In the genomic region with DNA sequence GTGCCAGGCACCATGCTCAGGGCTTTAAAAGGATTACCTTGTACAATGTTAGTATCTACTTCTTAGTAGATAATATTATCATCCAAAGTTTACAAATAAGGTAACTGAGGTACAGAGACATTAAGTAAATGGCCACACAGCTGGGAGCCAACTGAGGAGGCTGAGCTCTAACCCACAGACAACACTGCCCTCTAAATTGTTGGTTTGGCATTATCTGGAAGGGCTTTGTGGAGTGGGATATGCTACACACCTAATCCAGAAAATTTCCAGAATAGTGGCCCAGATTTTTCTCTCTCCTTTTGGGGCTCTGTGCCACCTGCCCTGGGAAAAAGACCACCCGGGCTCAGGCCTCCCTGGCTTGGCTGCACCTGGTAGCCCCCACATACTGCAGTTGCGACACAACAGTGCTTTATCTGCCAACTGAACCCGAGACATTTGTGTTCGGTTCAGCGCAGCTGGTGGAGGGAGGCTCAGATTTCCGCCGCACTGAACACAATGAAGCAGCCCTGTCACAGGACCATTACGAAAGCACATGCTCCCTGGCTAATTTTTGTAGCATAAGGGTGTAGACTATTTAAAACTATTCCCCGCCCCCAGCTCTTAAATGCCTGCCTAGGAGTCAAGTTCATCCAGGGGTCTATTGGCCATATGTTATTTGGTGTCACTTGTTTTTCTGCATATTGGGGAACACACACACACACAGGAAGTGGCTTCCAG, we compare ENCODE assay signal across 13 cellular contexts.
DNase-seq lines count a peak whose midpoint lies in the region; ATAC-seq and TF ChIP-seq lines count a peak whose summit lies in the region.
"Had no signal": no experiment of that assay in that cellular context is flagged by ENCODE, and none has a peak within 500 bp of the region (broad histone marks: within the 10 kb centered on the region; RNA-seq: fewer than 3 reads in every experiment).

No MANE protein-coding gene starts in this region.

- H3K9me3 ChIP-seq in neuron (ENCODE audit: low read length) (no peaks in the 10 kb centered on the region), stomach (no peaks in the 10 kb centered on the region)

- H3K4me3 ChIP-seq in fibroblast of pulmonary artery (replicated peaks; ENCODE audit: low read depth, low read length) = no peak overlapping the region
- H3K4me3 ChIP-seq in neuron (ENCODE audit: low read length) = no peak overlapping the region
- H3K4me3 ChIP-seq in stomach = no peak overlapping the region

- H3K36me3 ChIP-seq in neuron (ENCODE audit: insufficient read depth, low read length) (no peaks in the 10 kb centered on the region), stomach (no peaks in the 10 kb centered on the region)

- no peaks in the 10 kb centered on the region for H3K4me1 Mint-ChIP-seq in stimulated activated effector memory CD8-positive, alpha-beta T cell treated with anti-CD3 and anti-CD28 coated beads, Interleukin-12 subunit alpha, Interleukin-12 subunit beta, amount 100 ng/mL, for 72 hours
- H3K4me1 Mint-ChIP-seq: naive B cell had no signal

- TF ChIP-seq CTCF in fibroblast of pulmonary artery (IDR thresholded peaks at IDR 0.05; ENCODE audit: low read length, missing control alignments) = no peak
- no peak for TF ChIP-seq CTCF in stomach (IDR thresholded peaks at IDR 0.05)

- no peaks in the 10 kb centered on the region for H3K36me3 Mint-ChIP-seq in activated naive CD4-positive, alpha-beta T cell treated with anti-CD3 and anti-CD28 coated beads, Interleukin-2, amount 50 U/mL, for 72 hours
- H3K36me3 Mint-ChIP-seq in stimulated activated effector memory CD8-positive, alpha-beta T cell treated with anti-CD3 and anti-CD28 coated beads, Interleukin-12 subunit alpha, Interleukin-12 subunit beta, amount 100 ng/mL, for 72 hours = no peaks in the 10 kb centered on the region
- H3K36me3 Mint-ChIP-seq: CD8-positive, alpha-beta T cell; naive B cell; type B pancreatic cell had no signal

- H3K9me3 Mint-ChIP-seq in activated naive CD4-positive, alpha-beta T cell treated with anti-CD3 and anti-CD28 coated beads, Interleukin-2, amount 50 U/mL, for 72 hours = peaks cover 4 to 5% of the 10 kb centered on the region in 2 donors
- no peaks in the 10 kb centered on the region for H3K9me3 Mint-ChIP-seq in stimulated activated effector memory CD8-positive, alpha-beta T cell treated with anti-CD3 and anti-CD28 coated beads, Interleukin-12 subunit alpha, Interleukin-12 subunit beta, amount 100 ng/mL, for 72 hours
- H3K9me3 Mint-ChIP-seq: CD8-positive, alpha-beta T cell; type B pancreatic cell had no signal

- H3K4me3 Mint-ChIP-seq in stimulated activated effector memory CD8-positive, alpha-beta T cell treated with anti-CD3 and anti-CD28 coated beads, Interleukin-12 subunit alpha, Interleukin-12 subunit beta, amount 100 ng/mL, for 72 hours = no peak overlapping the region
- H3K4me3 Mint-ChIP-seq: CD8-positive, alpha-beta T cell; naive B cell; type B pancreatic cell had no signal

- no peak for ATAC-seq in activated naive CD4-positive, alpha-beta T cell treated with anti-CD3 and anti-CD28 coated beads, Interleukin-2, amount 50 U/mL, for 72 hours
- no peak for ATAC-seq in stimulated activated effector memory CD8-positive, alpha-beta T cell treated with anti-CD3 and anti-CD28 coated beads, Interleukin-12 subunit alpha, Interleukin-12 subunit beta, amount 100 ng/mL, for 72 hours
- ATAC-seq: CD8-positive, alpha-beta T cell; foreskin keratinocyte had no signal

- no peak for TF ChIP-seq EP300 in stomach (IDR thresholded peaks at IDR 0.05)

- no peak overlapping the region for H3K27ac ChIP-seq in stomach
- H3K27ac ChIP-seq: foreskin keratinocyte had no signal

- 37 to 61% (median 46%) methylated on average over 4 to 9 of the region's 9 CpGs for WGBS in stomach, 5 donors

- H2AFZ ChIP-seq in neuron (ENCODE audit: low read depth, low read length) = peak overlapping the region; percentile 11

- intact Hi-C loops in stomach (cut with DNase I; ENCODE audit: low total_unique reads) = no loop called here

- TF ChIP-seq POLR2A in stomach (IDR thresholded peaks at IDR 0.05) = no peak

- H3K27me3 ChIP-seq in neuron (ENCODE audit: insufficient read depth, low read length) (no peaks in the 10 kb centered on the region), stomach (no peaks in the 10 kb centered on the region)
- H3K27me3 ChIP-seq: foreskin keratinocyte had no signal

- peaks cover 19% of the 10 kb centered on the region for H3K4me1 ChIP-seq in neuron (ENCODE audit: insufficient read depth, low read length)
- H3K4me1 ChIP-seq in stomach = no peaks in the 10 kb centered on the region

- no peak overlapping the region for H3K27ac Mint-ChIP-seq in activated naive CD4-positive, alpha-beta T cell treated with anti-CD3 and anti-CD28 coated beads, Interleukin-2, amount 50 U/mL, for 72 hours
- no peak overlapping the region for H3K27ac Mint-ChIP-seq in stimulated activated effector memory CD8-positive, alpha-beta T cell treated with anti-CD3 and anti-CD28 coated beads, Interleukin-12 subunit alpha, Interleukin-12 subunit beta, amount 100 ng/mL, for 72 hours
- H3K27ac Mint-ChIP-seq: CD8-positive, alpha-beta T cell; naive B cell; type B pancreatic cell had no signal

- DNase-seq in EL (peak; percentile 7), NCI-H2171 treated with DMSO at 0.1 percent for 48 hours (lab: John Stamatoyannopoulos, UW) (peak; percentile 100), fibroblast of pulmonary artery (ENCODE audit: low read depth) (peak; percentile 33), stomach (no peak), HPDE6-E6E7 (ENCODE audit: extremely low spot score) (no peak)
- DNase-seq in activated naive CD4-positive, alpha-beta T cell treated with anti-CD3 and anti-CD28 coated beads, Interleukin-2, amount 50 U/mL, for 72 hours (ENCODE audit: low spot score in 2 of 2) = no peak
- no peak for DNase-seq in stimulated activated effector memory CD8-positive, alpha-beta T cell treated with anti-CD3 and anti-CD28 coated beads, Interleukin-12 subunit alpha, Interleukin-12 subunit beta, amount 100 ng/mL, for 72 hours (ENCODE audit: low spot score in 2 of 2)
- DNase-seq: CD8-positive, alpha-beta T cell; foreskin keratinocyte; naive B cell; T-helper 1 cell had no signal

Comparison
In these comparisons a context has a peak if more than half of its experiments do, and no peak if none do; other contexts are left out.
1. DNase-seq: peak in EL (single experiment), NCI-H2171 treated with DMSO at 0.1 percent for 48 hours (single experiment) and fibroblast of pulmonary artery (single experiment); none in activated naive CD4-positive, alpha-beta T cell treated with anti-CD3 and anti-CD28 coated beads, Interleukin-2, amount 50 U/mL, for 72 hours (0 of 2), stimulated activated effector memory CD8-positive, alpha-beta T cell treated with anti-CD3 and anti-CD28 coated beads, Interleukin-12 subunit alpha, Interleukin-12 subunit beta, amount 100 ng/mL, for 72 hours (0 of 2), stomach (single experiment) and HPDE6-E6E7 (single experiment).